34 cellular contexts compared by ENCODE assay signal in genomic region chr17:34628883-34629282, GRCh38. TPM values are rescaled to one million over a fixed set of nuclear protein-coding genes. Genes with fewer than 3 reads are reported as not detected.
"Had no signal": no experiment of that assay in that cellular context is flagged by ENCODE, and none has a peak within 500 bp of the region (broad histone marks: within the 10 kb centered on the region; RNA-seq: fewer than 3 reads in every experiment).

No MANE protein-coding gene starts in this region.

- H3K9me3 ChIP-seq: adrenal gland, body of pancreas, breast epithelium had no signal

- H3K4me3 Mint-ChIP-seq: activated CD4-positive, alpha-beta memory T cell treated with anti-CD3 and anti-CD28 coated beads, Interleukin-2, amount 10 ng/mL, durations not matched to agents 7 days and 5 days; activated CD4-positive, alpha-beta T cell treated with anti-CD3 and anti-CD28 coated beads for 36 hours; activated CD4-positive, alpha-beta T cell treated with anti-CD3 and anti-CD28 coated beads, Interleukin-2, amount 10 ng/mL, durations not matched to agents 7 days and 5 days; activated CD8-positive, alpha-beta memory T cell treated with anti-CD3 and anti-CD28 coated beads, Interleukin-2, amount 10 ng/mL, durations not matched to agents 7 days and 5 days; activated CD8-positive, alpha-beta T cell treated with anti-CD3 and anti-CD28 coated beads, Interleukin-2, amount 10 ng/mL, durations not matched to agents 7 days and 5 days; activated naive CD4-positive, alpha-beta T cell treated with anti-CD3 and anti-CD28 coated beads for 36 hours; activated naive CD8-positive, alpha-beta T cell treated with anti-CD3 and anti-CD28 coated beads for 36 hours; activated T-cell treated with anti-CD3 and anti-CD28 coated beads, Interleukin-2, amount 50 U/mL, for 24 hours; T-helper 1 cell treated with Interleukin-12 subunit alpha and Interleukin-12 subunit beta and Interleukin-4 antibody, amounts not matched to agents 30 μg/mL and 1 μg/mL, for 36 hours; T-helper 2 cell treated with Interferon-gamma antibody and Interleukin-4, amounts not matched to agents 5 μg/mL and 100 μg/mL, for 36 hours; WTC11 had no signal

- DNase-seq: activated CD4-positive, alpha-beta memory T cell treated with anti-CD3 and anti-CD28 coated beads, Interleukin-2, amount 10 ng/mL, durations not matched to agents 7 days and 5 days; activated CD4-positive, alpha-beta T cell treated with anti-CD3 and anti-CD28 coated beads for 1 hour; activated CD4-positive, alpha-beta T cell treated with anti-CD3 and anti-CD28 coated beads for 36 hours; activated CD4-positive, alpha-beta T cell treated with anti-CD3 and anti-CD28 coated beads for 48 hours; activated CD4-positive, alpha-beta T cell treated with anti-CD3 and anti-CD28 coated beads, Interleukin-2, amount 10 ng/mL, durations not matched to agents 7 days and 5 days; activated CD4-positive, alpha-beta T cell treated with anti-CD3 and anti-CD28 coated beads, Interleukin-2, amount 50 U/mL, for 48 hours; activated CD4-positive, CD25-positive, alpha-beta regulatory T cell; activated CD8-positive, alpha-beta memory T cell treated with anti-CD3 and anti-CD28 coated beads for 24 hours; activated CD8-positive, alpha-beta memory T cell treated with anti-CD3 and anti-CD28 coated beads, Interleukin-2, amount 10 ng/mL, durations not matched to agents 7 days and 5 days; activated CD8-positive, alpha-beta memory T cell treated with anti-CD3 and anti-CD28 coated beads, Interleukin-2, amount 50 U/mL, for 48 hours; activated CD8-positive, alpha-beta T cell treated with anti-CD3 and anti-CD28 coated beads, Interleukin-2, amount 10 ng/mL, durations not matched to agents 7 days and 5 days; activated effector memory CD4-positive, alpha-beta T cell treated with anti-CD3 and anti-CD28 coated beads, Interleukin-2, amount 50 U/mL, for 16 hours; activated gamma-delta T cell treated with Interleukin-2 at 50 U/mL for 16 hours; activated naive CD4-positive, alpha-beta T cell; activated naive CD4-positive, alpha-beta T cell treated with anti-CD3 and anti-CD28 coated beads for 36 hours; activated naive CD4-positive, alpha-beta T cell treated with anti-CD3 and anti-CD28 coated beads, Interleukin-2, amount 50 U/mL, for 16 hours; activated naive CD8-positive, alpha-beta T cell treated with anti-CD3 and anti-CD28 coated beads for 36 hours; activated T-cell treated with anti-CD3 and anti-CD28 coated beads, Interleukin-2, amount 50 U/mL, for 24 hours; activated T-cell treated with anti-CD3 and anti-CD28 coated beads, Interleukin-2, amount 50 U/mL, for 48 hours; adrenal gland; amniotic stem cell; aorta; body of pancreas; brain microvascular endothelial cell; central memory CD4-positive, alpha-beta T cell; T-helper 1 cell; T-helper 2 cell; T-helper 9 cell; WERI-Rb-1 had no signal

- H3K4me1 Mint-ChIP-seq: activated CD4-positive, alpha-beta memory T cell treated with anti-CD3 and anti-CD28 coated beads, Interleukin-2, amount 10 ng/mL, durations not matched to agents 7 days and 5 days; activated CD4-positive, alpha-beta T cell treated with anti-CD3 and anti-CD28 coated beads for 36 hours; activated CD4-positive, alpha-beta T cell treated with anti-CD3 and anti-CD28 coated beads, Interleukin-2, amount 10 ng/mL, durations not matched to agents 7 days and 5 days; activated CD8-positive, alpha-beta memory T cell treated with anti-CD3 and anti-CD28 coated beads, Interleukin-2, amount 10 ng/mL, durations not matched to agents 7 days and 5 days; activated naive CD8-positive, alpha-beta T cell treated with anti-CD3 and anti-CD28 coated beads for 36 hours had no signal

- H3K36me3 ChIP-seq: adrenal gland, brain microvascular endothelial cell, breast epithelium, WERI-Rb-1 had no signal

- H3K36me3 Mint-ChIP-seq: activated CD8-positive, alpha-beta memory T cell treated with anti-CD3 and anti-CD28 coated beads, Interleukin-2, amount 10 ng/mL, durations not matched to agents 7 days and 5 days; activated naive CD4-positive, alpha-beta T cell treated with anti-CD3 and anti-CD28 coated beads, Interleukin-2, amount 50 U/mL, for 72 hours; activated naive CD8-positive, alpha-beta T cell treated with anti-CD3 and anti-CD28 coated beads for 36 hours; WTC11 had no signal

- H3K27ac ChIP-seq: adrenal gland, body of pancreas, brain microvascular endothelial cell, breast epithelium, WERI-Rb-1 had no signal

- H3K27ac Mint-ChIP-seq: activated CD4-positive, alpha-beta memory T cell treated with anti-CD3 and anti-CD28 coated beads, Interleukin-2, amount 10 ng/mL, durations not matched to agents 7 days and 5 days; activated CD4-positive, alpha-beta T cell treated with anti-CD3 and anti-CD28 coated beads for 36 hours; activated CD4-positive, alpha-beta T cell treated with anti-CD3 and anti-CD28 coated beads, Interleukin-2, amount 10 ng/mL, durations not matched to agents 7 days and 5 days; activated CD8-positive, alpha-beta memory T cell treated with anti-CD3 and anti-CD28 coated beads, Interleukin-2, amount 10 ng/mL, durations not matched to agents 7 days and 5 days; activated CD8-positive, alpha-beta T cell treated with anti-CD3 and anti-CD28 coated beads, Interleukin-2, amount 10 ng/mL, durations not matched to agents 7 days and 5 days; activated naive CD4-positive, alpha-beta T cell treated with anti-CD3 and anti-CD28 coated beads for 36 hours; activated naive CD8-positive, alpha-beta T cell treated with anti-CD3 and anti-CD28 coated beads for 36 hours; activated T-cell treated with anti-CD3 and anti-CD28 coated beads, Interleukin-2, amount 50 U/mL, for 24 hours; T-helper 1 cell treated with Interleukin-12 subunit alpha and Interleukin-12 subunit beta and Interleukin-4 antibody, amounts not matched to agents 30 μg/mL and 1 μg/mL, for 36 hours; T-helper 2 cell treated with Interferon-gamma antibody and Interleukin-4, amounts not matched to agents 5 μg/mL and 100 μg/mL, for 36 hours; WTC11 had no signal

- H3K4me3 ChIP-seq: adrenal gland, body of pancreas, breast epithelium had no signal

- H3K9me3 Mint-ChIP-seq: activated CD4-positive, alpha-beta memory T cell treated with anti-CD3 and anti-CD28 coated beads, Interleukin-2, amount 10 ng/mL, durations not matched to agents 7 days and 5 days; activated CD4-positive, alpha-beta T cell treated with anti-CD3 and anti-CD28 coated beads, Interleukin-2, amount 10 ng/mL, durations not matched to agents 7 days and 5 days; activated naive CD4-positive, alpha-beta T cell treated with anti-CD3 and anti-CD28 coated beads for 36 hours; activated naive CD4-positive, alpha-beta T cell treated with anti-CD3 and anti-CD28 coated beads, Interleukin-2, amount 50 U/mL, for 72 hours; activated naive CD8-positive, alpha-beta T cell treated with anti-CD3 and anti-CD28 coated beads for 36 hours; activated T-cell treated with anti-CD3 and anti-CD28 coated beads, Interleukin-2, amount 50 U/mL, for 24 hours; T-helper 1 cell treated with Interleukin-12 subunit alpha and Interleukin-12 subunit beta and Interleukin-4 antibody, amounts not matched to agents 30 μg/mL and 1 μg/mL, for 36 hours; T-helper 2 cell treated with Interferon-gamma antibody and Interleukin-4, amounts not matched to agents 5 μg/mL and 100 μg/mL, for 36 hours; WTC11 had no signal

RNA-seq across cellular contexts. Expression of gene TMEM132E, which starts 49.5 kb away (rescaled TPM):
- total RNA-seq: activated CD4-positive, alpha-beta memory T cell treated with anti-CD3 and anti-CD28 coated beads, Interleukin-2, amount 10 ng/mL, durations not matched to agents 7 days and 5 days; activated CD4-positive, alpha-beta T cell treated with anti-CD3 and anti-CD28 coated beads for 36 hours; activated CD4-positive, alpha-beta T cell treated with anti-CD3 and anti-CD28 coated beads, Interleukin-2, amount 10 ng/mL, durations not matched to agents 7 days and 5 days; activated CD8-positive, alpha-beta memory T cell treated with anti-CD3 and anti-CD28 coated beads, Interleukin-2, amount 10 ng/mL, durations not matched to agents 7 days and 5 days; activated CD8-positive, alpha-beta T cell treated with anti-CD3 and anti-CD28 coated beads, Interleukin-2, amount 10 ng/mL, durations not matched to agents 7 days and 5 days; activated naive CD4-positive, alpha-beta T cell treated with anti-CD3 and anti-CD28 coated beads for 36 hours; activated naive CD4-positive, alpha-beta T cell treated with anti-CD3 and anti-CD28 coated beads, Interleukin-2, amount 50 U/mL, for 72 hours; body of pancreas had no signal
